ENCODE assay signal across 24 cellular contexts in the genomic region with DNA sequence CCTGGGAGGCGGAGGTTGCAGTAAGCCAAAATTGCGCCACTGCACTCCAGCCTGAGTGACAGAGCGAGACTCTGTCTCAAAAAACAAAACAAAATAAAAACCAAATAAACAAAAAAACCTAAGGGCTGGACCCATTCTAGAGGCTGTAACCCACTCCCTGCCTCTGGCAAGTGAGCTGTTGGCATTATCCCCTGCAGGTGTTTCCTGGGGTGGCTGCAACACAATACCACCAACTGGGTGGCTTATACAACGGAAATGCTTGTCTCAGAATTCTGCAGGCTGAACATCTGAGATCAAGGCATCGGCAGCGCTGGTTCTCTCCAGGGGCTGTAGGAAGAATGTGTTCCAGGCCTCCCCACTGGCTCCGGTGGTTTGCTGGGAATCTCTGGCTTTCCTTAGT. TPM values are rescaled to one million over a fixed set of nuclear protein-coding genes. Genes with fewer than 3 reads are reported as not detected.
DNase-seq lines count a peak whose midpoint lies in the region; ATAC-seq and TF ChIP-seq lines count a peak whose summit lies in the region.
"Had no signal": no experiment of that assay in that cellular context is flagged by ENCODE, and none has a peak within 500 bp of the region (broad histone marks: within the 10 kb centered on the region; RNA-seq: fewer than 3 reads in every experiment).

No MANE protein-coding gene starts in this region.

- H2AFZ ChIP-seq in H9 (ENCODE audit: low read length): no peak overlapping the region
- no peak overlapping the region for H2AFZ ChIP-seq in hepatocyte

- H3K36me3 ChIP-seq in A673 (ENCODE audit: insufficient read depth, low read length, poor library complexity, severe bottlenecking): no peaks in the 10 kb centered on the region
- H3K36me3 ChIP-seq in hepatocyte (replicated peaks; ENCODE audit: insufficient read depth, low read depth): no peaks in the 10 kb centered on the region

- H3K56ac ChIP-seq in H9 (ENCODE audit: insufficient read length, low read depth, low read length): no peak overlapping the region

- H4K5ac ChIP-seq in H9 (ENCODE audit: insufficient read length, low read depth, low read length): no peak overlapping the region

- H3K4me1 Mint-ChIP-seq in H9: peaks cover 13 to 19% of the 10 kb centered on the region in 2 experiments
- no peaks in the 10 kb centered on the region for H3K4me1 Mint-ChIP-seq in activated CD4-positive, alpha-beta T cell treated with anti-CD3 and anti-CD28 coated beads, Interleukin-2, amount 10 ng/mL, durations not matched to agents 7 days and 5 days

- intact Hi-C loops in A673 (cut with micrococcal nuclease; ENCODE audit: unreplicated experiment): no loop called here

- CTCF ChIA-PET in A673 (lab: Charles Lee): no interaction called here
- CTCF ChIA-PET in activated CD4-positive, alpha-beta T cell treated with anti-CD3 and anti-CD28 coated beads, Interleukin-2, amount 10 ng/mL, durations not matched to agents 7 days and 5 days (lab: Charles Lee): no interaction called here

- no peak overlapping the region for H3K9ac ChIP-seq in H9 (ENCODE audit: extremely low read depth, insufficient read length, low read length)
- H3K9ac ChIP-seq: SK-N-SH had no signal

- no peak overlapping the region for H2BK5ac ChIP-seq in H9 (ENCODE audit: insufficient read length, low read length)

- H2BK15ac ChIP-seq in H9 (ENCODE audit: low read depth, low read length): no peak overlapping the region

- H3K27ac ChIP-seq in A673 (ENCODE audit: low read depth, low read length, poor library complexity, severe bottlenecking): peak overlapping the region; percentile 15
- H3K27ac ChIP-seq in H9 (ENCODE audit: insufficient read length, low read depth, low read length): no peak overlapping the region
- no peak overlapping the region for H3K27ac ChIP-seq in coronary artery
- H3K27ac ChIP-seq in hepatocyte: no peak overlapping the region
- H3K27ac ChIP-seq: 22Rv1 had no signal

- H4K8ac ChIP-seq in H9 (replicated peaks; ENCODE audit: insufficient read length, low read depth, low read length): no peak overlapping the region

- BruUV-seq in A673 (replicated peaks; lab: Mats Ljungman, UMichigan): no TSS peak

- H3K14ac ChIP-seq in H9 (ENCODE audit: insufficient read depth, low read length): no peak overlapping the region

- H3K23me2 ChIP-seq in H9 (ENCODE audit: insufficient read length, low read depth, low read length, poor library complexity, severe bottlenecking): no peaks in the 10 kb centered on the region

- H3K4ac ChIP-seq in H9 (ENCODE audit: low read depth, low read length): no peak overlapping the region

- no peaks in the 10 kb centered on the region for H3K27me3 ChIP-seq in A673 (replicated peaks; ENCODE audit: insufficient read depth, low read depth, low read length, poor library complexity)
- no peaks in the 10 kb centered on the region for H3K27me3 ChIP-seq in H9 (ENCODE audit: insufficient read depth, low read length)
- H3K27me3 ChIP-seq in hepatocyte: no peaks in the 10 kb centered on the region

- H3K4me1 ChIP-seq in A673 (ENCODE audit: insufficient read depth, low read length, poor library complexity, severe bottlenecking) (peaks cover 11% of the 10 kb centered on the region), H9 (ENCODE audit: insufficient read depth, low read length) (peaks cover 3% of the 10 kb centered on the region; the same call in 1 of the 2 replicates), hepatocyte (ENCODE audit: insufficient read depth) (no peaks in the 10 kb centered on the region)
- H3K4me1 ChIP-seq: Caco-2 had no signal

- no peak for ATAC-seq in HG02938 (IDR thresholded peaks at IDR 0.05; ENCODE audit: unreplicated experiment)

- H4K91ac ChIP-seq in H9 (ENCODE audit: insufficient read length, low read depth, low read length): no peak overlapping the region

- TF ChIP-seq CTCF in A673 (conservative IDR thresholded peaks at IDR 0.05; ENCODE audit: low read depth, low read length) (no peak), H9 (conservative IDR thresholded peaks at IDR 0.05) (no peak), coronary artery (IDR thresholded peaks at IDR 0.05) (no peak), hepatocyte (IDR thresholded peaks at IDR 0.05; ENCODE audit: poor library complexity) (no peak)

- no peak overlapping the region for H3K23ac ChIP-seq in H9 (ENCODE audit: insufficient read length, low read depth, low read length)

- no peak overlapping the region for H2AK5ac ChIP-seq in H9 (ENCODE audit: insufficient read length, low read length)

- H3K9me3 Mint-ChIP-seq in H9: no peaks in the 10 kb centered on the region; a peak in 1 of 5 replicates
- H3K9me3 Mint-ChIP-seq in activated CD4-positive, alpha-beta T cell treated with anti-CD3 and anti-CD28 coated beads, Interleukin-2, amount 10 ng/mL, durations not matched to agents 7 days and 5 days: no peaks in the 10 kb centered on the region
- H3K9me3 Mint-ChIP-seq: CD4-positive, alpha-beta T cell had no signal

- H2BK120ac ChIP-seq in H9 (ENCODE audit: low read depth, low read length, poor library complexity, severe bottlenecking): no peak overlapping the region

- no peak overlapping the region for H3K4me3 Mint-ChIP-seq in H9
- no peak overlapping the region for H3K4me3 Mint-ChIP-seq in activated CD4-positive, alpha-beta T cell treated with anti-CD3 and anti-CD28 coated beads, Interleukin-2, amount 10 ng/mL, durations not matched to agents 7 days and 5 days
- H3K4me3 Mint-ChIP-seq: CD4-positive, alpha-beta T cell had no signal

- no peak overlapping the region for H2BK12ac ChIP-seq in H9 (ENCODE audit: insufficient read length, low read depth, low read length)

- WGBS in H9 (ENCODE audit: extremely low coverage, insufficient read length, low lambda C conversion rate): no CpG with 5 or more reads among the region's 7 CpGs
- WGBS in hepatocyte (ENCODE audit: low lambda C conversion rate, missing lambda C conversion rate): 72% methylated on average over 7 of the region's 7 CpGs

- POLR2A ChIA-PET in A673 (lab: Charles Lee; ENCODE audit: low non-redundant PET): no interaction called here
- POLR2A ChIA-PET in activated CD4-positive, alpha-beta T cell treated with anti-CD3 and anti-CD28 coated beads, Interleukin-2, amount 10 ng/mL, durations not matched to agents 7 days and 5 days (lab: Charles Lee): no interaction called here

- peaks cover 6% of the 10 kb centered on the region for H3K27me3 Mint-ChIP-seq in H9 (ENCODE audit: low read depth)
- H3K27me3 Mint-ChIP-seq in activated CD4-positive, alpha-beta T cell treated with anti-CD3 and anti-CD28 coated beads, Interleukin-2, amount 10 ng/mL, durations not matched to agents 7 days and 5 days: no peaks in the 10 kb centered on the region

- H2BK20ac ChIP-seq in H9 (ENCODE audit: low read depth, low read length, poor library complexity, severe bottlenecking): no peak overlapping the region

- H4K20me1 ChIP-seq in H9 (ENCODE audit: control insufficient read depth, insufficient read depth, insufficient read length) (no peaks in the 10 kb centered on the region), hepatocyte (ENCODE audit: insufficient read depth, poor library complexity, severe bottlenecking) (no peaks in the 10 kb centered on the region)

- DNase-seq in A673 (ENCODE audit: low spot score): peak; percentile 75
- DNase-seq in H9: peak; percentile 49
- DNase-seq in RPMI8226: peak; percentile 92
- peak; percentile 37 for DNase-seq in islet precursor cell
- DNase-seq in coronary artery (ENCODE audit: low spot score): no peak
- no peak for DNase-seq in activated CD4-positive, alpha-beta T cell treated with anti-CD3 and anti-CD28 coated beads, Interleukin-2, amount 10 ng/mL, durations not matched to agents 7 days and 5 days
- no peak for DNase-seq in hepatocyte (ENCODE audit: low spot score)
- DNase-seq: Caco-2; CD4-positive, alpha-beta T cell; IMR-90; NCI-H1105 treated with DMSO at 0.1 percent for 48 hours; NCI-H1694; NCI-H2081 treated with DMSO at 0.1 percent for 48 hours; NCI-H748 treated with DMSO at 0.1 percent for 48 hours; OCI-M1; SHP77 treated with DMSO at 0.1 percent for 48 hours; SK-N-SH had no signal

- no peak overlapping the region; a peak in 1 of 7 replicates for H3K27ac Mint-ChIP-seq in H9
- H3K27ac Mint-ChIP-seq in activated CD4-positive, alpha-beta T cell treated with anti-CD3 and anti-CD28 coated beads, Interleukin-2, amount 10 ng/mL, durations not matched to agents 7 days and 5 days: no peak overlapping the region
- H3K27ac Mint-ChIP-seq: CD4-positive, alpha-beta T cell had no signal

- H3K4me2 ChIP-seq in H9 (ENCODE audit: insufficient read depth, insufficient read length, low read length): no peak overlapping the region
- no peak overlapping the region for H3K4me2 ChIP-seq in hepatocyte
- H3K4me2 ChIP-seq: SK-N-SH had no signal

- H3K36me3 Mint-ChIP-seq in H9 (ENCODE audit: insufficient read depth in 1 of 3, low read depth in 3 of 3): no peaks in the 10 kb centered on the region
- no peaks in the 10 kb centered on the region for H3K36me3 Mint-ChIP-seq in activated CD4-positive, alpha-beta T cell treated with anti-CD3 and anti-CD28 coated beads, Interleukin-2, amount 10 ng/mL, durations not matched to agents 7 days and 5 days (ENCODE audit: low read depth)

- H3K79me2 ChIP-seq in H9 (ENCODE audit: insufficient read depth, low read length) (no peaks in the 10 kb centered on the region), hepatocyte (no peaks in the 10 kb centered on the region)

- H3T11ph ChIP-seq in H9 (ENCODE audit: low read length): no peak overlapping the region

- H3K79me1 ChIP-seq in H9 (ENCODE audit: insufficient read depth, low read depth, low read length, poor library complexity, severe bottlenecking): no peaks in the 10 kb centered on the region

- H3K18ac ChIP-seq in H9 (ENCODE audit: insufficient read length, low read depth, low read length): no peak overlapping the region

- H3K9me3 ChIP-seq in A673 (ENCODE audit: low read depth, low read length, poor library complexity, severe bottlenecking) (no peaks in the 10 kb centered on the region), H9 (ENCODE audit: control insufficient read depth, low read depth, low read length) (no peaks in the 10 kb centered on the region), hepatocyte (ENCODE audit: low read depth) (no peaks in the 10 kb centered on the region)
- H3K9me3 ChIP-seq: Caco-2, SK-N-SH had no signal

- H3K9me2 ChIP-seq in hepatocyte (replicated peaks; ENCODE audit: insufficient read depth): no peaks in the 10 kb centered on the region
- H3K9me2 ChIP-seq: SK-N-SH had no signal

- H3K4me3 ChIP-seq in A673 (ENCODE audit: low read depth, low read length, poor library complexity, severe bottlenecking) (no peak overlapping the region), coronary artery (no peak overlapping the region), hepatocyte (no peak overlapping the region)

RNA-seq across cellular contexts. Expression of a gene that starts 15.2 kb away (rescaled TPM):
- total RNA-seq in A673 (2021) (not detected in 2 replicates), H9 (2021) (0.72 and 0.86 TPM in 2 replicates), hepatocyte (3.8 and 7.5 TPM in 2 replicates)
- not detected for total RNA-seq in activated CD4-positive, alpha-beta T cell treated with anti-CD3 and anti-CD28 coated beads, Interleukin-2, amount 10 ng/mL, durations not matched to agents 7 days and 5 days
- 14.0 and 26.7 TPM in 2 replicates for polyA plus RNA-seq in hepatocyte
- total RNA-seq: Caco-2; CD4-positive, alpha-beta T cell; Daoy; IMR-90; LHCN-M2; NCI-H460; RPMI7951 had no signal
- polyA plus RNA-seq: AG04450, IMR-90 had no signal

Comparison
In these comparisons a context has a peak if more than half of its experiments do, and no peak if none do; other contexts are left out.
1. DNase-seq: peak in A673 (single experiment), H9 (single experiment), RPMI8226 (single experiment) and islet precursor cell (single experiment); none in coronary artery (single experiment), activated CD4-positive, alpha-beta T cell treated with anti-CD3 and anti-CD28 coated beads, Interleukin-2, amount 10 ng/mL, durations not matched to agents 7 days and 5 days (single experiment) and hepatocyte (single experiment).